Comparison of ENCODE assay signal across 8 cellular contexts in the genomic region with DNA sequence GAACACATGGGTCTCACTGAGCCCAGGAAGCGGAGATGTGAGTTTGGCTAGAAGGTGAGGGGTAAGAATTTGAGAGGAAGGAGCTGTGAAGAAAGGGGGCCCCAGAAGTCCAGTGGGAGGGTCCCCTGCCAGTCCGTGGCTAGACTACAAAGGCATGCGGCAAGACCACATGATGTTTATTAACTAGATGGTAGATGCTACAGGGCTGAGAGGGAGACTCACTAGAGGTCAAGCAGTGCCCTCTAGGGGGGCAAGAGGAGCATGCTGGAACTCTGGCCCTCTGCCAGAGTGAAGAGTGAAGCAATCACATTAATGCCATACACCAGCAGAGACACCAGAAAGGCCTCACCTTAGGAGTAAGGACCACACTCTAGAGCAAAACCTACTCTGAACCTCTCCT. TPM values are rescaled to one million over a fixed set of nuclear protein-coding genes. Genes with fewer than 3 reads are reported as not detected.
DNase-seq lines count a peak whose midpoint lies in the region; ATAC-seq, FAIRE-seq and TF ChIP-seq lines count a peak whose summit lies in the region.

No MANE protein-coding gene starts in this region.

- no peak for FAIRE-seq in GM12892 (lab: Jason Lieb, UNC)

- no peaks in the 10 kb centered on the region for H3K9me2 ChIP-seq in SU-DHL-6 (replicated peaks; ENCODE audit: insufficient read depth, low read length)

- TF ChIP-seq CTCF in SU-DHL-6 (IDR thresholded peaks at IDR 0.05; ENCODE audit: insufficient read depth, low read length, poor library complexity, severe bottlenecking) (peak; percentile 15), lower lobe of right lung (IDR thresholded peaks at IDR 0.05) (peak; percentile 47)

- H3K9ac ChIP-seq in SU-DHL-6 (ENCODE audit: low read length), result no peak overlapping the region

- ATAC-seq in lower lobe of right lung (peak; percentile 76 to 87), GM21526 (IDR thresholded peaks at IDR 0.05; ENCODE audit: low FRiP score, unreplicated experiment) (no peak)

- intact Hi-C loops in lower lobe of right lung (cut with DNase I), result no loop called here

- peak; percentile 62 for TF ChIP-seq RAD21 in Ishikawa (IDR thresholded peaks at IDR 0.05; ENCODE audit: low read depth)

- H3K27me3 ChIP-seq in SU-DHL-6 (ENCODE audit: low read length) (no peaks in the 10 kb centered on the region), lower lobe of right lung (ENCODE audit: low read depth) (no peaks in the 10 kb centered on the region)

- H3K4me1 ChIP-seq in lower lobe of right lung, result peaks cover 37% of the 10 kb centered on the region

- TF ChIP-seq POLR2A in GM12892 (IDR thresholded peaks at IDR 0.05; ENCODE audit: low read depth, low read length), result no peak

- no peaks in the 10 kb centered on the region for H3F3A ChIP-seq in SU-DHL-6 (ENCODE audit: insufficient read depth)

- H4K20me1 ChIP-seq in SU-DHL-6 (ENCODE audit: low read depth, low read length), result no peaks in the 10 kb centered on the region

- H2AFZ ChIP-seq in SU-DHL-6 (ENCODE audit: low read depth, low read length, severe bottlenecking), result no peak overlapping the region

- DNase-seq in NCI-H1436 (lab: John Stamatoyannopoulos, UW) (peak; percentile 27), NCI-H1436 treated with DMSO at 0.1 percent for 48 hours (lab: John Stamatoyannopoulos, UW) (no peak), lower lobe of right lung (no peak), GM12892 (ENCODE audit: insufficient read length) (no peak)
- peak; percentile 49 for DNase-seq in central memory CD4-positive, alpha-beta T cell

- H3K27ac ChIP-seq in SU-DHL-6 (ENCODE audit: low read depth, low read length) (no peak overlapping the region), lower lobe of right lung (no peak overlapping the region)

- TF ChIP-seq EP300 in Ishikawa (IDR thresholded peaks at IDR 0.05; ENCODE audit: borderline replicate concordance), result no peak

- H3K9me3 ChIP-seq in SU-DHL-6 (ENCODE audit: insufficient read depth, low read length), result no peaks in the 10 kb centered on the region
- H3K9me3 ChIP-seq in lower lobe of right lung, result no peaks in the 10 kb centered on the region

- H3K4me3 ChIP-seq in SU-DHL-6 (ENCODE audit: insufficient read depth, low read length, poor library complexity, severe bottlenecking) (no peak overlapping the region), lower lobe of right lung (no peak overlapping the region)

- peaks cover 19% of the 10 kb centered on the region; the same call in 1 of the 2 replicates for H3K79me2 ChIP-seq in SU-DHL-6 (ENCODE audit: insufficient read depth, low read length)

- peaks cover 9% of the 10 kb centered on the region; the same call in 1 of the 2 replicates for H3K36me3 ChIP-seq in SU-DHL-6 (ENCODE audit: low read length)
- H3K36me3 ChIP-seq in lower lobe of right lung, result peaks cover 35% of the 10 kb centered on the region

- H3K4me2 ChIP-seq in SU-DHL-6 (ENCODE audit: low read depth, low read length, poor library complexity, severe bottlenecking), result no peak overlapping the region

TF ChIP-seq in Ishikawa, 13 proteins besides CTCF, POLR2A, EP300 and RAD21:
- TF ChIP-seq NFIC (IDR thresholded peaks at IDR 0.05) (peak; percentile 77), CEBPB (IDR thresholded peaks at IDR 0.05) (peak; percentile 82), ZBTB7A (IDR thresholded peaks at IDR 0.05; ENCODE audit: low read depth) (no peak), TCF12 (IDR thresholded peaks at IDR 0.05; ENCODE audit: low read depth) (no peak), YY1 (IDR thresholded peaks at IDR 0.05; ENCODE audit: low read depth) (no peak)
- TF ChIP-seq, protein P1, sequence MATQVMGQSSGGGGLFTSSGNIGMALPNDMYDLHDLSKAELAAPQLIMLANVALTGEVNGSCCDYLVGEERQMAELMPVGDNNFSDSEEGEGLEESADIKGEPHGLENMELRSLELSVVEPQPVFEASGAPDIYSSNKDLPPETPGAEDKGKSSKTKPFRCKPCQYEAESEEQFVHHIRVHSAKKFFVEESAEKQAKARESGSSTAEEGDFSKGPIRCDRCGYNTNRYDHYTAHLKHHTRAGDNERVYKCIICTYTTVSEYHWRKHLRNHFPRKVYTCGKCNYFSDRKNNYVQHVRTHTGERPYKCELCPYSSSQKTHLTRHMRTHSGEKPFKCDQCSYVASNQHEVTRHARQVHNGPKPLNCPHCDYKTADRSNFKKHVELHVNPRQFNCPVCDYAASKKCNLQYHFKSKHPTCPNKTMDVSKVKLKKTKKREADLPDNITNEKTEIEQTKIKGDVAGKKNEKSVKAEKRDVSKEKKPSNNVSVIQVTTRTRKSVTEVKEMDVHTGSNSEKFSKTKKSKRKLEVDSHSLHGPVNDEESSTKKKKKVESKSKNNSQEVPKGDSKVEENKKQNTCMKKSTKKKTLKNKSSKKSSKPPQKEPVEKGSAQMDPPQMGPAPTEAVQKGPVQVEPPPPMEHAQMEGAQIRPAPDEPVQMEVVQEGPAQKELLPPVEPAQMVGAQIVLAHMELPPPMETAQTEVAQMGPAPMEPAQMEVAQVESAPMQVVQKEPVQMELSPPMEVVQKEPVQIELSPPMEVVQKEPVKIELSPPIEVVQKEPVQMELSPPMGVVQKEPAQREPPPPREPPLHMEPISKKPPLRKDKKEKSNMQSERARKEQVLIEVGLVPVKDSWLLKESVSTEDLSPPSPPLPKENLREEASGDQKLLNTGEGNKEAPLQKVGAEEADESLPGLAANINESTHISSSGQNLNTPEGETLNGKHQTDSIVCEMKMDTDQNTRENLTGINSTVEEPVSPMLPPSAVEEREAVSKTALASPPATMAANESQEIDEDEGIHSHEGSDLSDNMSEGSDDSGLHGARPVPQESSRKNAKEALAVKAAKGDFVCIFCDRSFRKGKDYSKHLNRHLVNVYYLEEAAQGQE (IDR thresholded peaks at IDR 0.05; ENCODE audit: low read depth), result no peak
- TF ChIP-seq, protein P2, sequence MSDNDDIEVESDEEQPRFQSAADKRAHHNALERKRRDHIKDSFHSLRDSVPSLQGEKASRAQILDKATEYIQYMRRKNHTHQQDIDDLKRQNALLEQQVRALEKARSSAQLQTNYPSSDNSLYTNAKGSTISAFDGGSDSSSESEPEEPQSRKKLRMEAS (IDR thresholded peaks at IDR 0.05), result no peak
TF ChIP-seq in Ishikawa: peak in this region for 2.

RNA-seq across cellular contexts. Expression of a gene that starts 12.2 kb away (rescaled TPM):
- total RNA-seq in lower lobe of right lung, result 79.6 TPM
- 22.1 TPM for polyA plus RNA-seq in GM12892 (2012; ENCODE audit: missing spikeins)

RNA-seq across cellular contexts. Expression of a gene that starts 12.6 kb away (rescaled TPM):
- 20.2 TPM for total RNA-seq in lower lobe of right lung
- polyA plus RNA-seq in GM12892 (2012; ENCODE audit: missing spikeins), result 6.4 TPM

RNA-seq across cellular contexts. Expression of a gene that starts 28.1 kb away (rescaled TPM):
- 2.2 TPM for total RNA-seq in lower lobe of right lung
- 0.66 TPM for polyA plus RNA-seq in GM12892 (2012; ENCODE audit: missing spikeins)

Comparison
In these comparisons a context has a peak if more than half of its experiments do, and no peak if none do; other contexts are left out.
1. DNase-seq: peak in NCI-H1436 (single experiment) and central memory CD4-positive, alpha-beta T cell (single experiment); none in NCI-H1436 treated with DMSO at 0.1 percent for 48 hours (single experiment), lower lobe of right lung (single experiment) and GM12892 (single experiment).